In the genomic region with DNA sequence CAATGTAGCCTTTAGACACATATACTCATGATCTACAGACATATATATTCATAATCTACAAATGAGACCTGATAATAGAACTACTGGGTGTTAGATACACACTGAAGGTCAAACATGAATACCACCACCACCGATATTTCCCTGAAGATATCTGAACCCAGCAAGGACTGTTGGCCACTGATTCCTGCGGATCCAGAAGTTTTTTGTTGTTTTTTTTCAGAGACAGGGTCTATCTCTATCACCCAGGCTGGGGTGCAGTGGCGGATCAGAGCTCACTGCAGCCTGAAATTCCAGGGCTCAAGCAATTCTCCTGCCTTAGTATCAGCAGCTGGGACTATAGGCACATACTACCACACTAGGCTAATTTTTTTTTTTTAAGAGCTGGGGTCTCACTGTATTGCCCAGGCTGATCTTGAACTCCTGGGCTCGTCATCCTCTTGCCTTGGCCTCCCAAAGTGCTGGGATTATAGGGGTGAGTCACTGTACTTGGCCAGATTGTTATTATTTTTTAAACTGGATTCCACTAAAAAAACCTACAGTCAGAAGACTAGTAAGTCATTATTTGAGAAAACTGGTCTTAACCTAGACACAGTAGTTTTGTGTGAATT, we compare ENCODE assay signal across 11 cellular contexts. TPM values are rescaled to one million over a fixed set of nuclear protein-coding genes. Genes with fewer than 3 reads are reported as not detected.
DNase-seq lines count a peak whose midpoint lies in the region; ATAC-seq, FAIRE-seq and TF ChIP-seq lines count a peak whose summit lies in the region.
"Had no signal": no experiment of that assay in that cellular context is flagged by ENCODE, and none has a peak within 500 bp of the region (broad histone marks: within the 10 kb centered on the region; RNA-seq: fewer than 3 reads in every experiment).

No MANE protein-coding gene starts in this region.

- no peaks in the 10 kb centered on the region for H3K27me3 Mint-ChIP-seq in activated naive CD4-positive, alpha-beta T cell treated with anti-CD3 and anti-CD28 coated beads for 36 hours (ENCODE audit: low read depth)
- no peaks in the 10 kb centered on the region for H3K27me3 Mint-ChIP-seq in stimulated activated naive B cell treated with anti-CD40 and anti-IgM and Interleukin-4, amounts not matched to agents 10 μg/mL and 1 μg/mL and 100 μg/mL, for 72 hours

- peaks cover 53% of the 10 kb centered on the region for H3K4me1 Mint-ChIP-seq in activated naive CD4-positive, alpha-beta T cell treated with anti-CD3 and anti-CD28 coated beads for 36 hours (ENCODE audit: low read depth)
- H3K4me1 Mint-ChIP-seq in stimulated activated naive B cell treated with anti-CD40 and anti-IgM and Interleukin-4, amounts not matched to agents 10 μg/mL and 1 μg/mL and 100 μg/mL, for 72 hours: peaks cover 22 to 44% of the 10 kb centered on the region in 2 donors

- ATAC-seq in stimulated activated naive B cell treated with anti-CD40 and anti-IgM and Interleukin-4, amounts not matched to agents 10 μg/mL and 1 μg/mL and 100 μg/mL, for 72 hours (replicated peaks): no peak
- ATAC-seq in HG02678 (IDR thresholded peaks at IDR 0.05; ENCODE audit: unreplicated experiment): no peak
- ATAC-seq in GM21447 (IDR thresholded peaks at IDR 0.05; ENCODE audit: unreplicated experiment): no peak

- peak overlapping the region; percentile 84 for H3K4me3 Mint-ChIP-seq in activated naive CD4-positive, alpha-beta T cell treated with anti-CD3 and anti-CD28 coated beads for 36 hours
- peak overlapping the region; percentile 61 to 94 for H3K4me3 Mint-ChIP-seq in stimulated activated naive B cell treated with anti-CD40 and anti-IgM and Interleukin-4, amounts not matched to agents 10 μg/mL and 1 μg/mL and 100 μg/mL, for 72 hours

- no peak overlapping the region for H3K9ac ChIP-seq in SK-N-MC (ENCODE audit: insufficient read length)

- no peak for TF ChIP-seq POLR2A in GM12892 (IDR thresholded peaks at IDR 0.05; ENCODE audit: low read depth, low read length)

- no peak for DNase-seq in activated naive CD4-positive, alpha-beta T cell treated with anti-CD3 and anti-CD28 coated beads for 36 hours
- no peak for DNase-seq in activated naive CD4-positive, alpha-beta T cell treated with Interleukin-2 at 50 U/mL for 16 hours
- DNase-seq in SK-N-MC (ENCODE audit: low read depth, low spot score) (no peak), epithelial cell of esophagus (ENCODE audit: low read depth) (no peak), GM12892 (ENCODE audit: insufficient read length) (no peak)
- DNase-seq in stimulated activated naive B cell treated with anti-CD40 and anti-IgM and Interleukin-4, amounts not matched to agents 10 μg/mL and 1 μg/mL and 100 μg/mL, for 72 hours: no peak
- DNase-seq: NCI-H526, ovary, SW 1271 had no signal

- peaks cover 38% of the 10 kb centered on the region for H3K36me3 ChIP-seq in SK-N-MC (ENCODE audit: insufficient read depth, low read length)
- H3K36me3 ChIP-seq: ovary had no signal

- peaks cover 33% of the 10 kb centered on the region for H3K36me3 Mint-ChIP-seq in activated naive CD4-positive, alpha-beta T cell treated with anti-CD3 and anti-CD28 coated beads for 36 hours (ENCODE audit: low read depth)
- peaks cover 14 to 29% of the 10 kb centered on the region in 2 donors for H3K36me3 Mint-ChIP-seq in stimulated activated naive B cell treated with anti-CD40 and anti-IgM and Interleukin-4, amounts not matched to agents 10 μg/mL and 1 μg/mL and 100 μg/mL, for 72 hours

- CTCF ChIA-PET in activated naive CD4-positive, alpha-beta T cell treated with anti-CD3 and anti-CD28 coated beads for 36 hours (lab: Charles Lee): interaction anchor here (0.7 to 2.3 kb wide), 3 partner anchors 10 to 32 kb away, joined by 3 to 10 read pairs (median 4); no protein-coding TSS in a partner anchor

- no peak for TF ChIP-seq CTCF in epithelial cell of esophagus (IDR thresholded peaks at IDR 0.05; ENCODE audit: insufficient read depth, low read depth, low read length, missing control alignments)

- no peaks in the 10 kb centered on the region for H3K9me3 Mint-ChIP-seq in activated naive CD4-positive, alpha-beta T cell treated with anti-CD3 and anti-CD28 coated beads for 36 hours
- peaks cover 0 to 2% of the 10 kb centered on the region in 2 donors for H3K9me3 Mint-ChIP-seq in stimulated activated naive B cell treated with anti-CD40 and anti-IgM and Interleukin-4, amounts not matched to agents 10 μg/mL and 1 μg/mL and 100 μg/mL, for 72 hours

- no peak overlapping the region for H3K27ac ChIP-seq in SK-N-MC
- H3K27ac ChIP-seq: ovary had no signal

- no peaks in the 10 kb centered on the region for H3K9me3 ChIP-seq in SK-N-MC (ENCODE audit: low read depth, low read length)
- H3K9me3 ChIP-seq: ovary had no signal

- H3K27ac Mint-ChIP-seq in activated naive CD4-positive, alpha-beta T cell treated with anti-CD3 and anti-CD28 coated beads for 36 hours: peak overlapping the region; percentile 24
- H3K27ac Mint-ChIP-seq in stimulated activated naive B cell treated with anti-CD40 and anti-IgM and Interleukin-4, amounts not matched to agents 10 μg/mL and 1 μg/mL and 100 μg/mL, for 72 hours: peak overlapping the region; percentile 14

- intact Hi-C loops in activated naive CD4-positive, alpha-beta T cell treated with anti-CD3 and anti-CD28 coated beads for 36 hours (cut with micrococcal nuclease): loop anchor here (10.0 kb wide), 4 partner anchors 458 to 1612 kb away; a partner anchor contains a TSS

- no peak for FAIRE-seq in GM12892 (lab: Jason Lieb, UNC)

- H3K4me3 ChIP-seq in SK-N-MC (peak overlapping the region; percentile 97), epithelial cell of esophagus (ENCODE audit: low read length) (peak overlapping the region; percentile 60)

RNA-seq across cellular contexts. Expression of a gene that starts 1.8 kb away (rescaled TPM):
- total RNA-seq in activated naive CD4-positive, alpha-beta T cell treated with anti-CD3 and anti-CD28 coated beads for 36 hours: 100 to 1,000 TPM; 111 to 116 TPM
- 91.7 TPM for polyA plus RNA-seq in GM12892 (2012; ENCODE audit: missing spikeins)

RNA-seq across cellular contexts. Expression of a gene that starts 4.4 kb away (rescaled TPM):
- 10 to 100 TPM; 13.6 to 15.3 TPM for total RNA-seq in activated naive CD4-positive, alpha-beta T cell treated with anti-CD3 and anti-CD28 coated beads for 36 hours
- 9.6 TPM for polyA plus RNA-seq in GM12892 (2012; ENCODE audit: missing spikeins)

RNA-seq across cellular contexts. Expression of a gene that starts 24.2 kb away (rescaled TPM):
- total RNA-seq in activated naive CD4-positive, alpha-beta T cell treated with anti-CD3 and anti-CD28 coated beads for 36 hours: 100 to 1,000 TPM; 122 to 129 TPM
- 154 TPM for polyA plus RNA-seq in GM12892 (2012; ENCODE audit: missing spikeins)
